Comparison of ENCODE assay signal across 8 cellular contexts in genomic region chr5:399296-400281, GRCh38. TPM values are rescaled to one million over a fixed set of nuclear protein-coding genes. Genes with fewer than 3 reads are reported as not detected.
DNase-seq lines count a peak whose midpoint lies in the region; ATAC-seq and TF ChIP-seq lines count a peak whose summit lies in the region.

No MANE protein-coding gene starts in this region.

- no peak overlapping the region for H2AFZ ChIP-seq in SK-N-SH (ENCODE audit: low read depth)

- peaks cover 4% of the 10 kb centered on the region in 2 experiments; a peak in 2 of 4 replicates for H3K4me1 ChIP-seq in SK-N-SH (ENCODE audit: control insufficient read depth in 1 of 2, insufficient read depth in 2 of 2, low read depth in 1 of 2, low read length in 1 of 2)

- no peak for ATAC-seq in SK-N-SH treated with all-trans-retinoic acid at 6 μM for 48 hours
- ATAC-seq in HG02588 (IDR thresholded peaks at IDR 0.05; ENCODE audit: unreplicated experiment) = peak; percentile 76

- no peak overlapping the region for H3K9ac ChIP-seq in SK-N-SH

- no peaks in the 10 kb centered on the region for H3K36me3 ChIP-seq in SK-N-SH (replicated peaks in 1 of 2; ENCODE audit: control insufficient read depth in 1 of 2, insufficient read depth in 2 of 2, low read length in 1 of 2)

- POLR2A ChIA-PET in SK-N-SH (lab: Yijun Ruan, JAX) = no interaction called here

- no peaks in the 10 kb centered on the region for H3F3A ChIP-seq in SK-N-SH (replicated peaks; ENCODE audit: insufficient read depth)

- TF ChIP-seq CTCF in SK-N-SH (IDR thresholded peaks at IDR 0.05) = no peak
- peak; percentile 8 for TF ChIP-seq CTCF in NB4 (IDR thresholded peaks at IDR 0.05; ENCODE audit: low read depth, low read length)
- TF ChIP-seq CTCF in lower leg skin (IDR thresholded peaks at IDR 0.05) = no peak

- H3K27me3 ChIP-seq in SK-N-SH (ENCODE audit: insufficient read depth) = no peaks in the 10 kb centered on the region; the same call in 1 of the 2 replicates

- H3K4me3 ChIP-seq in SK-N-SH (ENCODE audit: low read depth in 2 of 2, low read length in 1 of 2) = no peak overlapping the region
- peak overlapping the region; percentile 47 for H3K4me3 ChIP-seq in NB4 (ENCODE audit: low read depth, low read length)
- no peak overlapping the region for H3K4me3 ChIP-seq in lower leg skin (ENCODE audit: low read depth, poor library complexity, severe bottlenecking)

- intact Hi-C loops in lower leg skin (cut with DNase I; ENCODE audit: low total_unique reads) = no loop called here

- no peak for TF ChIP-seq RAD21 in SK-N-SH (IDR thresholded peaks at IDR 0.05; ENCODE audit: low read length)

- DNase-seq in SK-N-SH (peak; percentile 71), NB4 (ENCODE audit: low read depth) (peak; percentile 100), SKM-1 treated with dmso at 0.1 percent for 144 hours (lab: John Stamatoyannopoulos, UW; ENCODE audit: unreplicated experiment) (peak; percentile 92), dedifferentiated amniotic fluid mesenchymal stem cell (ENCODE audit: extremely low spot score) (peak; percentile 97), lower leg skin (ENCODE audit: low spot score in 2 of 2) (peak; percentile 69 to 97)
- DNase-seq in stimulated activated CD4-positive, alpha-beta T cell treated with anti-CD3 and anti-CD28 coated beads, TNF-alpha, amount 100 ng/mL, for 24 hours (ENCODE audit: low read depth in 3 of 3) = peak; percentile 28 to 64 (median 39)

- H3K27ac ChIP-seq in SK-N-SH (ENCODE audit: low read depth in 2 of 2, low read length in 1 of 2) = no peak overlapping the region

- 60% methylated on average over 32 of the region's 45 CpGs for WGBS in SK-N-SH (ENCODE audit: low lambda C conversion rate)
- WGBS in lower leg skin, 2 donors = 31 to 43% methylated on average over 33 to 38 of the region's 45 CpGs

- no peaks in the 10 kb centered on the region for H4K20me1 ChIP-seq in SK-N-SH (ENCODE audit: insufficient read depth)

- H3K4me2 ChIP-seq in SK-N-SH = no peak overlapping the region

- no peaks in the 10 kb centered on the region for H3K9me3 ChIP-seq in SK-N-SH

- no peaks in the 10 kb centered on the region for H3K79me2 ChIP-seq in SK-N-SH (ENCODE audit: insufficient read depth)

- no peak for TF ChIP-seq EP300 in SK-N-SH (IDR thresholded peaks at IDR 0.05; ENCODE audit: borderline replicate concordance in 1 of 2, low read depth in 1 of 2, low read length in 1 of 2)

- TF ChIP-seq POLR2A in NB4 (IDR thresholded peaks at IDR 0.05; ENCODE audit: extremely low read depth, insufficient read length) (peak; percentile 82), lower leg skin (IDR thresholded peaks at IDR 0.05) (no peak)

- CTCF ChIA-PET in SK-N-SH (lab: Yijun Ruan, JAX) = no interaction called here

- H3K9me2 ChIP-seq in SK-N-SH = no peaks in the 10 kb centered on the region

TF ChIP-seq in SK-N-SH, 30 proteins besides CTCF, POLR2A, EP300 and RAD21:
- TF ChIP-seq SIN3A (IDR thresholded peaks at IDR 0.05; ENCODE audit: borderline replicate concordance, low read depth, low read length) (no peak), RCOR1 (IDR thresholded peaks at IDR 0.05; ENCODE audit: low read length) (no peak), GATA2 (CRISPR knock-in tag; IDR thresholded peaks at IDR 0.05) (no peak), PBX3 (IDR thresholded peaks at IDR 0.05) (no peak), FOXM1 (IDR thresholded peaks at IDR 0.05; ENCODE audit: low read depth) (no peak), TAF1 (IDR thresholded peaks at IDR 0.05; ENCODE audit: borderline replicate concordance, low read depth, low read length) (no peak), MEF2A (IDR thresholded peaks at IDR 0.05; ENCODE audit: borderline replicate concordance, low read depth) (no peak), FOXJ3 (CRISPR knock-in tag; IDR thresholded peaks at IDR 0.05) (no peak), SMC3 (IDR thresholded peaks at IDR 0.05; ENCODE audit: low read depth, low read length) (no peak), JUND (IDR thresholded peaks at IDR 0.05) (no peak), MXI1 (IDR thresholded peaks at IDR 0.05; ENCODE audit: low read depth, low read length) (no peak), RXRA (IDR thresholded peaks at IDR 0.05; ENCODE audit: borderline replicate concordance, low read depth) (no peak), NFIC (IDR thresholded peaks at IDR 0.05; ENCODE audit: borderline replicate concordance) (no peak), TEAD4 (IDR thresholded peaks at IDR 0.05; ENCODE audit: borderline replicate concordance, insufficient read depth) (no peak)

TF ChIP-seq in SK-N-SH treated with all-trans-retinoic acid at 6 μM for 48 hours, 23 proteins besides CTCF, POLR2A, EP300 and RAD21:
- TF ChIP-seq CSDC2 (CRISPR knock-in tag; IDR thresholded peaks at IDR 0.05) = no peak

RNA-seq across cellular contexts. Expression of gene EXOC3, which starts 43.4 kb away (rescaled TPM):
- 23.0 and 25.7 TPM in 2 replicates for polyA plus RNA-seq in SK-N-SH (2012; rRNA removed)
- 12.9 and 16.6 TPM in 2 replicates for polyA plus RNA-seq in SK-N-SH (2012; cell fraction: cytosol; rRNA removed)
- 58.8 and 60.0 TPM in 2 replicates for polyA plus RNA-seq in SK-N-SH (2012; cell fraction: nucleus; rRNA removed)
- total RNA-seq in lower leg skin = 10 to 100 TPM; 49.5 to 87.5 (median 59.0) TPM

Comparison
In these comparisons a context has a peak if more than half of its experiments do, and no peak if none do; other contexts are left out.
1. DNase-seq: peak in every context shown above with its lines; median percentile 100 in NB4; 97 in dedifferentiated amniotic fluid mesenchymal stem cell; 92 in SKM-1 treated with dmso at 0.1 percent for 144 hours; 83 in lower leg skin; 71 in SK-N-SH; 39 in stimulated activated CD4-positive, alpha-beta T cell treated with anti-CD3 and anti-CD28 coated beads, TNF-alpha, amount 100 ng/mL, for 24 hours.